In genomic region chr1:96815914-96816313, GRCh38 we compare ENCODE assay signal across 27 cellular contexts.
"Had no signal": no experiment of that assay in that cellular context is flagged by ENCODE, and none has a peak within 500 bp of the region (broad histone marks: within the 10 kb centered on the region; RNA-seq: fewer than 3 reads in every experiment).

No MANE protein-coding gene starts in this region.

- H3K27me3 Mint-ChIP-seq: activated CD4-positive, alpha-beta memory T cell treated with anti-CD3 and anti-CD28 coated beads for 36 hours; activated CD4-positive, alpha-beta T cell treated with anti-CD3 and anti-CD28 coated beads, Interleukin-2, amount 10 ng/mL, durations not matched to agents 7 days and 5 days; activated naive CD8-positive, alpha-beta T cell; brain; T-helper 17 cell had no signal

- H3K9me3 ChIP-seq: SJCRH30 had no signal

- FAIRE-seq: astrocyte had no signal

- H3K4me3 Mint-ChIP-seq: activated CD4-positive, alpha-beta memory T cell treated with anti-CD3 and anti-CD28 coated beads for 36 hours; activated CD4-positive, alpha-beta T cell treated with anti-CD3 and anti-CD28 coated beads, Interleukin-2, amount 10 ng/mL, durations not matched to agents 7 days and 5 days; activated naive CD4-positive, alpha-beta T cell treated with anti-CD3 and anti-CD28 coated beads for 36 hours; activated naive CD8-positive, alpha-beta T cell; activated T-cell treated with anti-CD3 and anti-CD28 coated beads, Interleukin-2, amount 50 U/mL, for 4 hours; brain; T-helper 17 cell had no signal

- DNase-seq: activated CD4-positive, alpha-beta memory T cell treated with anti-CD3 and anti-CD28 coated beads for 36 hours; activated CD4-positive, alpha-beta T cell treated with anti-CD3 and anti-CD28 coated beads, Interleukin-2, amount 10 ng/mL, durations not matched to agents 7 days and 5 days; activated CD4-positive, CD25-positive, alpha-beta regulatory T cell; activated CD8-positive, alpha-beta memory T cell treated with anti-CD3 and anti-CD28 coated beads for 24 hours; activated effector memory CD4-positive, alpha-beta T cell treated with anti-CD3 and anti-CD28 coated beads, Interleukin-2, amount 50 U/mL, for 16 hours; activated naive CD4-positive, alpha-beta T cell treated with anti-CD3 and anti-CD28 coated beads for 36 hours; activated T-cell treated with anti-CD3 and anti-CD28 coated beads, Interleukin-2, amount 50 U/mL, for 4 hours; amygdala; Kasumi-1; KBM-7; NCI-H1048; NCI-H1930; NCI-H2171; NCI-H2227 treated with DMSO at 0.1 percent for 48 hours; NCI-H446 treated with DMSO at 0.1 percent for 48 hours; NCI-H524 treated with DMSO at 0.1 percent for 48 hours; NCI-H748 treated with DMSO at 0.1 percent for 48 hours; OCI-M1; RPMI8226; SJCRH30; T-helper 17 cell; T-helper 9 cell had no signal

- H3K4me3 ChIP-seq: SJCRH30 had no signal

- H3K9me3 Mint-ChIP-seq: activated CD4-positive, alpha-beta memory T cell treated with anti-CD3 and anti-CD28 coated beads for 36 hours; activated CD4-positive, alpha-beta T cell treated with anti-CD3 and anti-CD28 coated beads, Interleukin-2, amount 10 ng/mL, durations not matched to agents 7 days and 5 days; activated naive CD4-positive, alpha-beta T cell treated with anti-CD3 and anti-CD28 coated beads for 36 hours; activated T-cell treated with anti-CD3 and anti-CD28 coated beads, Interleukin-2, amount 50 U/mL, for 4 hours; brain had no signal

- H3K27ac ChIP-seq: SJCRH30 had no signal

- ATAC-seq: activated T-cell treated with anti-CD3 and anti-CD28 coated beads, Interleukin-2, amount 50 U/mL, for 4 hours; Panc1; Right ventricle myocardium inferior; T-helper 17 cell had no signal

- H3K4me1 ChIP-seq: SJCRH30 had no signal

- H3K27me3 ChIP-seq: SJCRH30 had no signal

- H3K27ac Mint-ChIP-seq: activated CD4-positive, alpha-beta memory T cell treated with anti-CD3 and anti-CD28 coated beads for 36 hours; activated CD4-positive, alpha-beta T cell treated with anti-CD3 and anti-CD28 coated beads, Interleukin-2, amount 10 ng/mL, durations not matched to agents 7 days and 5 days; activated naive CD4-positive, alpha-beta T cell treated with anti-CD3 and anti-CD28 coated beads for 36 hours; activated naive CD8-positive, alpha-beta T cell; brain had no signal
